Comparison of ENCODE assay signal across 25 cellular contexts in genomic region chr15:35966781-35967180, GRCh38.
"Had no signal": no experiment of that assay in that cellular context is flagged by ENCODE, and none has a peak within 500 bp of the region (broad histone marks: within the 10 kb centered on the region; RNA-seq: fewer than 3 reads in every experiment).

No MANE protein-coding gene starts in this region.

- H3K4me1 ChIP-seq: colonic mucosa, esophagus squamous epithelium, gastrocnemius medialis, heart right ventricle, left lung, lower lobe of right lung had no signal

- DNase-seq: colonic mucosa; cortex of kidney; effector CD8-positive, alpha-beta T cell; effector memory CD8-positive, alpha-beta T cell; endodermal cell; erythroblast; esophagus squamous epithelium; foreskin fibroblast; foreskin melanocyte; gastrocnemius medialis; glutamatergic neuron; head of caudate nucleus; heart right ventricle; hippocampal formation; left cardiac atrium; left lung; left ventricle myocardium superior; lower lobe of right lung; mesenchymal stem cell; mucosa of descending colon had no signal

- H3K4me3 ChIP-seq: colonic mucosa, esophagus squamous epithelium, gastrocnemius medialis, heart right ventricle, left lung, lower lobe of right lung, mucosa of descending colon had no signal

- ATAC-seq: effector memory CD8-positive, alpha-beta T cell; esophagus mucosa; gastrocnemius medialis; heart right ventricle; left cardiac atrium; left lung; left ventricle myocardium superior; lower lobe of right lung; mucosa of descending colon had no signal

- H3K27me3 ChIP-seq: colonic mucosa, esophagus squamous epithelium, gastrocnemius medialis, heart right ventricle, left lung had no signal

- H3K9me3 ChIP-seq: colonic mucosa, esophagus squamous epithelium, gastrocnemius medialis, heart right ventricle, left lung, lower lobe of right lung, mucosa of descending colon had no signal

- H3K27ac ChIP-seq: colonic mucosa, epithelial cell of prostate, esophagus squamous epithelium, gastrocnemius medialis, heart right ventricle, left lung, lower lobe of right lung had no signal

- H3K36me3 ChIP-seq: colonic mucosa, esophagus squamous epithelium, gastrocnemius medialis, heart right ventricle, left lung, lower lobe of right lung had no signal

- FAIRE-seq: endometrium, islet of Langerhans, keratinocyte had no signal
